Comparison of ENCODE assay signal across 15 cellular contexts in genomic region chr4:74118600-74119351, GRCh38. TPM values are rescaled to one million over a fixed set of nuclear protein-coding genes. Genes with fewer than 3 reads are reported as not detected.
"Had no signal": no experiment of that assay in that cellular context is flagged by ENCODE, and none has a peak within 500 bp of the region (broad histone marks: within the 10 kb centered on the region; RNA-seq: fewer than 3 reads in every experiment).

No MANE protein-coding gene starts in this region.

- H3K4me3 Mint-ChIP-seq: activated naive CD4-positive, alpha-beta T cell treated with anti-CD3 and anti-CD28 coated beads for 36 hours; activated naive CD8-positive, alpha-beta T cell treated with anti-CD3 and anti-CD28 coated beads, Interleukin-2, amount 50 U/mL, for 24 hours; endodermal cell; naive thymus-derived CD8-positive, alpha-beta T cell; stimulated activated memory B cell treated with anti-CD40 and anti-IgM and Interleukin-4, amounts not matched to agents 10 μg/mL and 1 μg/mL and 100 μg/mL, for 72 hours had no signal

- H3K9me3 ChIP-seq: gastroesophageal sphincter had no signal

- DNase-seq: activated CD4-positive, alpha-beta T cell treated with anti-CD3 and anti-CD28 coated beads, Interleukin-2, amount 50 U/mL, for 4 hours; activated CD4-positive, CD25-positive, alpha-beta regulatory T cell treated with anti-CD3 and anti-CD28 coated beads, Interleukin-2, amount 50 U/mL, for 72 hours; activated naive CD4-positive, alpha-beta T cell treated with anti-CD3 and anti-CD28 coated beads for 36 hours; activated naive CD8-positive, alpha-beta T cell treated with anti-CD3 and anti-CD28 coated beads, Interleukin-2, amount 50 U/mL, for 24 hours; aorta; dorsolateral prefrontal cortex; endodermal cell; mesenchymal stem cell; naive thymus-derived CD8-positive, alpha-beta T cell; posterior cingulate gyrus; stimulated activated CD4-positive, alpha-beta T cell treated with anti-CD3 and anti-CD28 coated beads, Interleukin-2, amount 100 ng/mL, for 48 hours; T1000 had no signal

- H3K27me3 Mint-ChIP-seq: activated naive CD8-positive, alpha-beta T cell treated with anti-CD3 and anti-CD28 coated beads, Interleukin-2, amount 50 U/mL, for 24 hours; stimulated activated memory B cell treated with anti-CD40 and anti-IgM and Interleukin-4, amounts not matched to agents 10 μg/mL and 1 μg/mL and 100 μg/mL, for 72 hours had no signal

- H3K36me3 Mint-ChIP-seq: naive thymus-derived CD8-positive, alpha-beta T cell; stimulated activated memory B cell treated with anti-CD40 and anti-IgM and Interleukin-4, amounts not matched to agents 10 μg/mL and 1 μg/mL and 100 μg/mL, for 72 hours had no signal

- H3K4me3 ChIP-seq: dorsolateral prefrontal cortex, gastroesophageal sphincter had no signal

- H3K4me1 Mint-ChIP-seq: activated naive CD8-positive, alpha-beta T cell treated with anti-CD3 and anti-CD28 coated beads, Interleukin-2, amount 50 U/mL, for 24 hours; endodermal cell; stimulated activated memory B cell treated with anti-CD40 and anti-IgM and Interleukin-4, amounts not matched to agents 10 μg/mL and 1 μg/mL and 100 μg/mL, for 72 hours had no signal

- H3K36me3 ChIP-seq: gastroesophageal sphincter had no signal

- H3K27ac ChIP-seq: gastroesophageal sphincter had no signal

- H3K9me3 Mint-ChIP-seq: activated T-helper 2 cell treated with anti-CD3 and anti-CD28 coated beads, Interferon-gamma antibody, Interleukin-2, Interleukin-4, amounts not matched to agents 10 μg/mL and 5 μg/mL and 100 μg/mL, durations not matched to agents 14 hours and 24 hours and 36 hours; endodermal cell had no signal

- ATAC-seq: activated naive CD8-positive, alpha-beta T cell treated with anti-CD3 and anti-CD28 coated beads, Interleukin-2, amount 50 U/mL, for 24 hours; gastroesophageal sphincter; naive thymus-derived CD8-positive, alpha-beta T cell; stimulated activated memory B cell treated with anti-CD40 and anti-IgM and Interleukin-4, amounts not matched to agents 10 μg/mL and 1 μg/mL and 100 μg/mL, for 72 hours had no signal

- H3K27me3 ChIP-seq: dorsolateral prefrontal cortex, gastroesophageal sphincter had no signal

- H3K27ac Mint-ChIP-seq: activated naive CD4-positive, alpha-beta T cell treated with anti-CD3 and anti-CD28 coated beads for 36 hours; activated naive CD8-positive, alpha-beta T cell treated with anti-CD3 and anti-CD28 coated beads, Interleukin-2, amount 50 U/mL, for 24 hours; activated T-helper 2 cell treated with anti-CD3 and anti-CD28 coated beads, Interferon-gamma antibody, Interleukin-2, Interleukin-4, amounts not matched to agents 10 μg/mL and 5 μg/mL and 100 μg/mL, durations not matched to agents 14 hours and 24 hours and 36 hours; endodermal cell; naive thymus-derived CD8-positive, alpha-beta T cell; stimulated activated memory B cell treated with anti-CD40 and anti-IgM and Interleukin-4, amounts not matched to agents 10 μg/mL and 1 μg/mL and 100 μg/mL, for 72 hours had no signal

RNA-seq across cellular contexts. Expression of gene CXCL2, which starts 19.8 kb away (rescaled TPM):
- total RNA-seq: activated naive CD4-positive, alpha-beta T cell treated with anti-CD3 and anti-CD28 coated beads for 36 hours; activated T-helper 2 cell treated with anti-CD3 and anti-CD28 coated beads, Interferon-gamma antibody, Interleukin-2, Interleukin-4, amounts not matched to agents 10 μg/mL and 5 μg/mL and 100 μg/mL, durations not matched to agents 14 hours and 24 hours and 36 hours; naive thymus-derived CD8-positive, alpha-beta T cell had no signal
- polyA plus RNA-seq: naive thymus-derived CD8-positive, alpha-beta T cell had no signal
